ENCODE assay signal across 8 cellular contexts in the genomic region with DNA sequence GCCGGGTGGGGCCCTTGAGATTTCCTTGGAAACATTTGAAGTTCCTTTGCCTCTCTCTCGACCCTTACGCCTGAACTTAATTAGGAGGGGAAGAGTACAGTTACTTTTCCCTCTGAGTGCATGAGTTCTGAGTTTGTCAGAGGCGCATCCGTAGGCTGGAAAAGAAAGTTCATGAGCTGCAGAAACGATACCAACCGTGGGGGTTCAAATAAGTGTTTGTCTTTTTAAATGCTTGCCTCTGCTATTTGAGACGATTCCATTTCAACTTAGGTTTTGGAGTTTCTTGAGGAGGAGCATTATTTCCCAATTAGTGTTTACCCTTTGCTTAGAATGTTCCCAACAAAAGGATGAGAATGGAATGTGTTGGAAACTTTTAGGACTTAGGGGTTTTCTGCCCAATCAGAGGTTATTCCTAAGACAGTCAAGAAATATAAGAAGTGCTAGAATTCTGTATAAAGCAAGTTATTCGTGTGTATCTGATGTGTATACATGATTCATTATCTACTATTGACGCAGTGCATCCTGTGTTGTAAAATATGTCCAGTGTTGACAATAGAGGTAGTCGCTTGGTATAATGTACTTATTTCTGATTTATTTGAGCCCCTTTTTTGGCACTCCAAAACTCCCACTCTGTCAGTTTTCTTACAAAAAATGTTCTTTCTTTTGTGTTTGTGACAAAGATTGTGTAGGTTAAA. TPM values are rescaled to one million over a fixed set of nuclear protein-coding genes. Genes with fewer than 3 reads are reported as not detected.
A peak's percentile ranks its signal among the peaks of the same experiment; 100 is the strongest.
DNase-seq lines count a peak whose midpoint lies in the region; ATAC-seq, FAIRE-seq and TF ChIP-seq lines count a peak whose summit lies in the region.

No MANE protein-coding gene starts in this region.

- peak overlapping the region; percentile 96 for H3K4me3 Mint-ChIP-seq in stimulated activated naive CD8-positive, alpha-beta T cell treated with anti-CD3 and anti-CD28 coated beads, Interleukin-15, Interleukin-2, amounts not matched to agents 100 ng/mL and 50 ng/mL, for 24 hours

- in situ Hi-C loops in HepG2 (cut with HindIII; ENCODE audit: extremely low pct_ligation_motif_present, low pct_unique_long_range_greater_than_20kb) = loop anchor here (25.0 kb wide), 1 partner anchor 554 kb away; the partner anchor contains the start of gene CCNYL1

- H3K4me1 Mint-ChIP-seq in stimulated activated naive CD8-positive, alpha-beta T cell treated with anti-CD3 and anti-CD28 coated beads, Interleukin-15, Interleukin-2, amounts not matched to agents 100 ng/mL and 50 ng/mL, for 24 hours (ENCODE audit: low read depth) = peaks cover 46% of the 10 kb centered on the region

- FAIRE-seq in HepG2 (lab: Jason Lieb, UNC) = no peak

- no peak for DNase-seq in stimulated activated naive CD8-positive, alpha-beta T cell treated with anti-CD3 and anti-CD28 coated beads, Interleukin-15, Interleukin-2, amounts not matched to agents 100 U/mL and 50 U/mL, for 24 hours
- DNase-seq in amniotic stem cell (lab: John Stamatoyannopoulos, UW) (peak; percentile 8), HepG2 (ENCODE audit: low spot score) (no peak), tibial artery (no peak), epidermal melanocyte (ENCODE audit: insufficient read length, low spot score) (no peak)

- H3K27me3 ChIP-seq in HepG2 (ENCODE audit: control insufficient read depth in 1 of 2, insufficient read depth in 2 of 2, low read length in 2 of 2) = no peaks in the 10 kb centered on the region; a peak in 1 of 5 replicates
- H3K27me3 ChIP-seq in tibial artery = no peaks in the 10 kb centered on the region

- CTCF ChIA-PET in HepG2 (lab: Yijun Ruan, JAX; ENCODE audit: low intra/inter-chr PET ratio, low total read pairs) = no interaction called here

- TF ChIP-seq EP300 in HepG2 (IDR thresholded peaks at IDR 0.05; ENCODE audit: low read depth in 2 of 2, low read length in 2 of 2) (no peak), HepG2 (CRISPR knock-in tag; IDR thresholded peaks at IDR 0.05; ENCODE audit: borderline replicate concordance) (no peak)

- H3K4me3 ChIP-seq in HepG2 (replicated peaks in 1 of 3; ENCODE audit: insufficient read depth in 1 of 3, low read depth in 2 of 3, low read length in 3 of 3) (peak overlapping the region; percentile 71 to 87 (median 86)), tibial artery (peak overlapping the region; percentile 84 to 99)

- peaks cover 45% of the 10 kb centered on the region for H3K4me1 ChIP-seq in HepG2 (ENCODE audit: insufficient read depth, low read length)
- H3K4me1 ChIP-seq in tibial artery = peaks cover 0 to 38% (median 24%) of the 10 kb centered on the region in 4 donors

- peak overlapping the region; percentile 96 for H3K27ac Mint-ChIP-seq in stimulated activated naive CD8-positive, alpha-beta T cell treated with anti-CD3 and anti-CD28 coated beads, Interleukin-15, Interleukin-2, amounts not matched to agents 100 ng/mL and 50 ng/mL, for 24 hours

- no peak for ATAC-seq in stimulated activated naive CD8-positive, alpha-beta T cell treated with anti-CD3 and anti-CD28 coated beads, Interleukin-15, Interleukin-2, amounts not matched to agents 100 U/mL and 50 U/mL, for 24 hours
- ATAC-seq in HG03175 (IDR thresholded peaks at IDR 0.05; ENCODE audit: unreplicated experiment) (peak; percentile 16), HepG2 (peak; percentile 13), GM19324 (IDR thresholded peaks at IDR 0.05; ENCODE audit: low FRiP score, unreplicated experiment) (no peak)

- H3K9ac ChIP-seq in HepG2 (ENCODE audit: insufficient read depth, low read depth, low read length) = peak overlapping the region; percentile 86

- WGBS in HepG2 (ENCODE audit: low lambda C conversion rate) = under 1% methylated on average over 11 of the region's 11 CpGs

- intact Hi-C loops in HepG2 (cut with micrococcal nuclease; ENCODE audit: unreplicated experiment) (loop anchor here (1.0 to 5.0 kb wide), 3 partner anchors 11 to 519 kb away; partner anchors contain the start of gene IDH1), tibial artery (cut with DNase I; ENCODE audit: low total_unique reads) (loop anchor here (5.0 to 10.0 kb wide), 3 partner anchors 56 to 642 kb away; partner anchors contain the start of gene METTL21A)

- H3K27ac ChIP-seq in HepG2 (ENCODE audit: extremely low read length, insufficient read depth, low read length) (peak overlapping the region; percentile 79), tibial artery (peak overlapping the region; percentile 96 to 98)

- no peak for TF ChIP-seq RAD21 in HepG2 (CRISPR knock-in tag; IDR thresholded peaks at IDR 0.05)

- BruUV-seq in HepG2 (replicated peaks; lab: Mats Ljungman, UMichigan) = TSS peak; percentile 69

- H3K9me3 ChIP-seq in HepG2 (ENCODE audit: low read length) = no peaks in the 10 kb centered on the region
- no peaks in the 10 kb centered on the region for H3K9me3 ChIP-seq in tibial artery

- peaks cover 8% of the 10 kb centered on the region; the same call in 1 of the 2 replicates for H4K20me1 ChIP-seq in HepG2 (ENCODE audit: insufficient read depth, low read length)

- peaks cover 1 to 5% of the 10 kb centered on the region in 2 experiments; a peak in 2 of 5 replicates for H3K36me3 ChIP-seq in HepG2 (replicated peaks in 1 of 2; ENCODE audit: control insufficient read depth in 1 of 2, insufficient read depth in 2 of 2, low read length in 2 of 2)
- peaks cover 5 to 6% (median 6%) of the 10 kb centered on the region in 3 donors for H3K36me3 ChIP-seq in tibial artery

- H3K9me3 Mint-ChIP-seq in stimulated activated naive CD8-positive, alpha-beta T cell treated with anti-CD3 and anti-CD28 coated beads, Interleukin-15, Interleukin-2, amounts not matched to agents 100 ng/mL and 50 ng/mL, for 24 hours = no peaks in the 10 kb centered on the region

- no peak for TF ChIP-seq POLR2A in HepG2 (IDR thresholded peaks at IDR 0.05; ENCODE audit: insufficient read depth in 1 of 2, low read depth in 2 of 2, low read length in 2 of 2)

- H3K27me3 Mint-ChIP-seq in stimulated activated naive CD8-positive, alpha-beta T cell treated with anti-CD3 and anti-CD28 coated beads, Interleukin-15, Interleukin-2, amounts not matched to agents 100 ng/mL and 50 ng/mL, for 24 hours = no peaks in the 10 kb centered on the region

- no peak for TF ChIP-seq CTCF in HepG2 (CRISPR knock-in tag; IDR thresholded peaks at IDR 0.05)
- no peak for TF ChIP-seq CTCF in tibial artery (IDR thresholded peaks at IDR 0.05)

- POLR2A ChIA-PET in HepG2 (lab: Yijun Ruan, JAX) = interaction anchor here (1.0 to 6.6 kb wide), 8 partner anchors 12 to 737 kb away, joined by 3 to 145 read pairs (median 8); partner anchors contain the start of genes CCNYL1, CREB1, IDH1 and METTL21A

- peaks cover 41% of the 10 kb centered on the region for H3K79me2 ChIP-seq in HepG2 (ENCODE audit: insufficient read depth, low read length)

- peaks cover 13% of the 10 kb centered on the region for H3K36me3 Mint-ChIP-seq in stimulated activated naive CD8-positive, alpha-beta T cell treated with anti-CD3 and anti-CD28 coated beads, Interleukin-15, Interleukin-2, amounts not matched to agents 100 ng/mL and 50 ng/mL, for 24 hours (ENCODE audit: low read depth)

- peak overlapping the region; percentile 78 for H3K4me2 ChIP-seq in HepG2 (ENCODE audit: low read depth, low read length)

- no peak overlapping the region for H2AFZ ChIP-seq in HepG2 (ENCODE audit: low read length)

RNA-seq across cellular contexts. Expression of gene PIKFYVE, which starts 0.7 kb away (rescaled TPM):
- total RNA-seq in HepG2 (2016; rRNA removed; fragmentation: Illumina TruSeq; extraction: Trizol) = 21.7 and 24.4 TPM in 2 replicates
- total RNA-seq in HepG2 (2016; cell fraction: cytosol; rRNA removed; fragmentation: Illumina TruSeq; extraction: Trizol; ENCODE audit: low read depth) = 5.9 and 6.9 TPM in 2 replicates
- total RNA-seq in HepG2 (2016; cell fraction: insoluble cytoplasmic fraction; rRNA removed; fragmentation: Illumina TruSeq; extraction: Trizol) = 20.5 and 24.0 TPM in 2 replicates
- total RNA-seq in HepG2 (2016; cell fraction: membrane; rRNA removed; fragmentation: Illumina TruSeq; extraction: Trizol) = 7.4 and 8.2 TPM in 2 replicates
- total RNA-seq in HepG2 (2016; cell fraction: nucleus; rRNA removed; fragmentation: Illumina TruSeq; extraction: Trizol) = 33.7 and 38.5 TPM in 2 replicates
- polyA plus RNA-seq in HepG2 (2011; rRNA removed) = 15.8 and 20.2 TPM in 2 replicates
- 7.0 and 10.6 TPM in 2 replicates for polyA plus RNA-seq in HepG2 (2011; cell fraction: cytosol; rRNA removed)
- 21.3 and 21.9 TPM in 2 replicates for polyA plus RNA-seq in HepG2 (2011; cell fraction: nucleus; rRNA removed)
- 13.3 and 15.2 TPM in 2 replicates for polyA plus RNA-seq in HepG2 (2012)
- polyA plus RNA-seq in HepG2 (2016; cell fraction: cytosol; fragmentation: Illumina TruSeq; extraction: Trizol; ENCODE audit: low read depth) = 0.29 and 0.55 TPM in 2 replicates
- 11.0 and 11.9 TPM in 2 replicates for polyA plus RNA-seq in HepG2 (2016; cell fraction: insoluble cytoplasmic fraction; fragmentation: Illumina TruSeq; extraction: Trizol; ENCODE audit: low read depth)
- polyA plus RNA-seq in HepG2 (2016; cell fraction: membrane; fragmentation: Illumina TruSeq; extraction: Trizol; ENCODE audit: low read depth) = 1.1 and 1.2 TPM in 2 replicates
- 25.9 and 28.2 TPM in 2 replicates for polyA plus RNA-seq in HepG2 (2016; cell fraction: nucleus; fragmentation: Illumina TruSeq; extraction: Trizol; ENCODE audit: insufficient read depth, low read depth)
- polyA minus RNA-seq in HepG2 (2011; rRNA and poly(A)+ RNA removed; ENCODE audit: low replicate concordance) = 27.0 and 45.7 TPM in 2 replicates
- polyA minus RNA-seq in HepG2 (2011; cell fraction: cytosol; rRNA and poly(A)+ RNA removed) = 23.4 and 27.2 TPM in 2 replicates
- polyA minus RNA-seq in HepG2 (2011; cell fraction: nucleus; rRNA and poly(A)+ RNA removed) = 130 and 131 TPM in 2 replicates

RNA-seq across cellular contexts. Expression of gene IDH1, which starts 11.9 kb away (rescaled TPM):
- total RNA-seq in HepG2 (2016; rRNA removed; fragmentation: Illumina TruSeq; extraction: Trizol) = 1,077 and 1,654 TPM in 2 replicates
- 96.9 and 104 TPM in 2 replicates for total RNA-seq in HepG2 (2016; cell fraction: cytosol; rRNA removed; fragmentation: Illumina TruSeq; extraction: Trizol; ENCODE audit: low read depth)
- total RNA-seq in HepG2 (2016; cell fraction: insoluble cytoplasmic fraction; rRNA removed; fragmentation: Illumina TruSeq; extraction: Trizol) = 1,083 and 1,679 TPM in 2 replicates
- 314 and 331 TPM in 2 replicates for total RNA-seq in HepG2 (2016; cell fraction: membrane; rRNA removed; fragmentation: Illumina TruSeq; extraction: Trizol)
- total RNA-seq in HepG2 (2016; cell fraction: nucleus; rRNA removed; fragmentation: Illumina TruSeq; extraction: Trizol) = 500 TPM in 2 replicates
- polyA plus RNA-seq in HepG2 (2011; rRNA removed) = 258 and 312 TPM in 2 replicates
- 157 and 214 TPM in 2 replicates for polyA plus RNA-seq in HepG2 (2011; cell fraction: cytosol; rRNA removed)
- polyA plus RNA-seq in HepG2 (2011; cell fraction: nucleus; rRNA removed) = 167 and 204 TPM in 2 replicates
- 217 and 288 TPM in 2 replicates for polyA plus RNA-seq in HepG2 (2012)
- polyA plus RNA-seq in HepG2 (2016; cell fraction: cytosol; fragmentation: Illumina TruSeq; extraction: Trizol; ENCODE audit: low read depth) = 73.2 and 78.3 TPM in 2 replicates
- 1,387 and 1,488 TPM in 2 replicates for polyA plus RNA-seq in HepG2 (2016; cell fraction: insoluble cytoplasmic fraction; fragmentation: Illumina TruSeq; extraction: Trizol; ENCODE audit: low read depth)
- polyA plus RNA-seq in HepG2 (2016; cell fraction: membrane; fragmentation: Illumina TruSeq; extraction: Trizol; ENCODE audit: low read depth) = 191 and 213 TPM in 2 replicates
- 593 and 621 TPM in 2 replicates for polyA plus RNA-seq in HepG2 (2016; cell fraction: nucleus; fragmentation: Illumina TruSeq; extraction: Trizol; ENCODE audit: insufficient read depth, low read depth)
- 68.1 and 135 TPM in 2 replicates for polyA minus RNA-seq in HepG2 (2011; rRNA and poly(A)+ RNA removed; ENCODE audit: low replicate concordance)
- 164 and 173 TPM in 2 replicates for polyA minus RNA-seq in HepG2 (2011; cell fraction: cytosol; rRNA and poly(A)+ RNA removed)
- 247 and 293 TPM in 2 replicates for polyA minus RNA-seq in HepG2 (2011; cell fraction: nucleus; rRNA and poly(A)+ RNA removed)

Comparison
In these comparisons a context has a peak if more than half of its experiments do, and no peak if none do; other contexts are left out.
1. ATAC-seq: peak in HG03175 (single experiment) and HepG2 (single experiment); none in stimulated activated naive CD8-positive, alpha-beta T cell treated with anti-CD3 and anti-CD28 coated beads, Interleukin-15, Interleukin-2, amounts not matched to agents 100 U/mL and 50 U/mL, for 24 hours (single experiment) and GM19324 (single experiment).